In the genomic region with DNA sequence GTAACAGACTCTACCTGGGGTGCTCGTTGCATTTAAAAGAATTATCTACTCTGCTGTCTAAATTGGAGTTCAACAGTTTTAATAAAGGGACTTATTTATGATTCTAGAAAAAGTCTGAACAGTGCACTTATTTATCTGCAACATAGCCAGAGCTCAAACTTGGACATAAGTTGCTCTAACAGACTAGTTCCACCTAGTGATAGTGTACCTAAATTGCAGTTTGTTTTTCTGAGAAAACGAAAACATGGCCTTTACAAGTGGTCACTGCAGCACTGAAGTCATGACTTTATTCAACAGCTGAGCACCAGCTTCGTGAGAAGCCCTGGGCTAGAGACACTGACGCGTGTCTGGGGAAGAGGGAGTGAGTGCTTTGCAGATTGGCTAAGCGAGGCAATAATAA, we compare ENCODE assay signal across 17 cellular contexts.
DNase-seq lines count a peak whose midpoint lies in the region; ATAC-seq and TF ChIP-seq lines count a peak whose summit lies in the region.
"Had no signal": no experiment of that assay in that cellular context is flagged by ENCODE, and none has a peak within 500 bp of the region (broad histone marks: within the 10 kb centered on the region; RNA-seq: fewer than 3 reads in every experiment).

No MANE protein-coding gene starts in this region.

- H3K9me3 Mint-ChIP-seq in neural progenitor cell: no peaks in the 10 kb centered on the region
- H3K9me3 Mint-ChIP-seq: stimulated activated naive B cell treated with anti-CD40 and anti-IgM and Interleukin-4, amounts not matched to agents 10 μg/mL and 1 μg/mL and 100 μg/mL, for 72 hours had no signal

- H3K27me3 ChIP-seq in Loucy (ENCODE audit: insufficient read depth, low read length, poor library complexity, severe bottlenecking) (no peaks in the 10 kb centered on the region), endocrine pancreas (ENCODE audit: control insufficient read depth, insufficient read depth, low read length) (no peaks in the 10 kb centered on the region), neural progenitor cell (no peaks in the 10 kb centered on the region)

- H3K36me3 ChIP-seq in Loucy (ENCODE audit: insufficient read depth, low read length): no peaks in the 10 kb centered on the region
- H3K36me3 ChIP-seq in endocrine pancreas (ENCODE audit: control insufficient read depth, insufficient read depth, low read length): no peaks in the 10 kb centered on the region
- no peaks in the 10 kb centered on the region for H3K36me3 ChIP-seq in neural progenitor cell
- H3K36me3 ChIP-seq: HAP-1 had no signal

- H3K4me3 Mint-ChIP-seq in neural progenitor cell: no peak overlapping the region
- H3K4me3 Mint-ChIP-seq: stimulated activated naive B cell treated with anti-CD40 and anti-IgM and Interleukin-4, amounts not matched to agents 10 μg/mL and 1 μg/mL and 100 μg/mL, for 72 hours had no signal

- H3K79me2 ChIP-seq in Loucy (ENCODE audit: insufficient read depth, low read length) (no peaks in the 10 kb centered on the region), neural progenitor cell (ENCODE audit: low read depth) (no peaks in the 10 kb centered on the region)

- no peak overlapping the region for H3K27ac ChIP-seq in neural progenitor cell

- TF ChIP-seq CTCF in GM12872 (IDR thresholded peaks at IDR 0.05; ENCODE audit: insufficient read depth, low read depth, low read length) (peak; percentile 30; the same call in 2 of the 3 replicates), Loucy (conservative IDR thresholded peaks at IDR 0.05; ENCODE audit: low read length) (peak; percentile 29), neural progenitor cell (IDR thresholded peaks at IDR 0.05) (peak; percentile 29)

- H3K36me3 Mint-ChIP-seq in neural progenitor cell: no peaks in the 10 kb centered on the region
- H3K36me3 Mint-ChIP-seq: stimulated activated naive B cell treated with anti-CD40 and anti-IgM and Interleukin-4, amounts not matched to agents 10 μg/mL and 1 μg/mL and 100 μg/mL, for 72 hours had no signal

- H3K9me3 ChIP-seq in Loucy (ENCODE audit: insufficient read depth, low read depth, low read length) (no peaks in the 10 kb centered on the region), endocrine pancreas (ENCODE audit: control insufficient read depth, low read length) (no peaks in the 10 kb centered on the region), neural progenitor cell (ENCODE audit: low read depth) (peaks cover 5% of the 10 kb centered on the region)
- H3K9me3 ChIP-seq: HAP-1 had no signal

- peaks cover 2% of the 10 kb centered on the region for H3K27me3 Mint-ChIP-seq in neural progenitor cell (ENCODE audit: insufficient read depth, low read depth)

- H4K20me1 ChIP-seq in Loucy (ENCODE audit: insufficient read depth, low read length, poor library complexity, severe bottlenecking): no peaks in the 10 kb centered on the region
- no peaks in the 10 kb centered on the region for H4K20me1 ChIP-seq in neural progenitor cell (ENCODE audit: low read depth)

- H3K4me3 ChIP-seq in Loucy (ENCODE audit: low read length, poor library complexity, severe bottlenecking) (no peak overlapping the region), endocrine pancreas (ENCODE audit: control insufficient read depth, insufficient read depth, low read length) (peak overlapping the region; percentile 34), neural progenitor cell (no peak overlapping the region)
- H3K4me3 ChIP-seq: HAP-1 had no signal

- no peak for DNase-seq in neural progenitor cell (ENCODE audit: low spot score)
- DNase-seq in activated CD4-positive, alpha-beta T cell treated with anti-CD3 and anti-CD28 coated beads for 48 hours: no peak
- DNase-seq: activated CD4-positive, CD25-positive, alpha-beta regulatory T cell treated with anti-CD3 and anti-CD28 coated beads, Interleukin-2, amount 50 U/mL, for 72 hours; activated effector memory CD4-positive, alpha-beta T cell treated with Interleukin-2 at 50 U/mL for 16 hours; cortex of kidney; DND-41; NCI-H1436 treated with DMSO at 0.1 percent for 48 hours; stimulated activated CD4-positive, alpha-beta T cell treated with anti-CD3 and anti-CD28 coated beads, Interleukin-15, amount 100 ng/mL, for 24 hours; stimulated activated naive B cell treated with anti-CD40 and anti-IgM and Interleukin-4, amounts not matched to agents 10 μg/mL and 1 μg/mL and 100 μg/mL, for 72 hours had no signal

- peaks cover 25% of the 10 kb centered on the region for H3K4me1 Mint-ChIP-seq in neural progenitor cell
- H3K4me1 Mint-ChIP-seq: stimulated activated naive B cell treated with anti-CD40 and anti-IgM and Interleukin-4, amounts not matched to agents 10 μg/mL and 1 μg/mL and 100 μg/mL, for 72 hours had no signal

- H3K4me2 ChIP-seq in Loucy (ENCODE audit: low read depth, low read length, poor library complexity, severe bottlenecking): no peak overlapping the region
- H3K4me2 ChIP-seq in neural progenitor cell: no peak overlapping the region

- ATAC-seq in HG02571 (IDR thresholded peaks at IDR 0.05; ENCODE audit: unreplicated experiment) (no peak), GM19397 (IDR thresholded peaks at IDR 0.05; ENCODE audit: unreplicated experiment) (no peak), GM18519 (IDR thresholded peaks at IDR 0.05; ENCODE audit: low FRiP score, unreplicated experiment) (no peak)
- ATAC-seq: Right ventricle myocardium inferior; stimulated activated naive B cell treated with anti-CD40 and anti-IgM and Interleukin-4, amounts not matched to agents 10 μg/mL and 1 μg/mL and 100 μg/mL, for 72 hours had no signal

- no peaks in the 10 kb centered on the region for H3K9me2 ChIP-seq in Loucy (replicated peaks; ENCODE audit: low read depth, low read length)

- no peaks in the 10 kb centered on the region for H3K4me1 ChIP-seq in Loucy (ENCODE audit: insufficient read depth, low read length, poor library complexity, severe bottlenecking)
- H3K4me1 ChIP-seq in endocrine pancreas (ENCODE audit: control insufficient read depth, insufficient read depth, low read length): no peaks in the 10 kb centered on the region
- H3K4me1 ChIP-seq in neural progenitor cell: peaks cover 7% of the 10 kb centered on the region
- H3K4me1 ChIP-seq: HAP-1 had no signal

- no peak overlapping the region for H3K27ac Mint-ChIP-seq in neural progenitor cell
- H3K27ac Mint-ChIP-seq: stimulated activated naive B cell treated with anti-CD40 and anti-IgM and Interleukin-4, amounts not matched to agents 10 μg/mL and 1 μg/mL and 100 μg/mL, for 72 hours had no signal

- H3F3A ChIP-seq in Loucy (ENCODE audit: low read depth): no peaks in the 10 kb centered on the region
- H3F3A ChIP-seq in neural progenitor cell (ENCODE audit: low read depth): peaks cover 5% of the 10 kb centered on the region

- H3K9ac ChIP-seq in Loucy (ENCODE audit: low read depth, low read length, poor library complexity, severe bottlenecking): no peak overlapping the region
- no peak overlapping the region for H3K9ac ChIP-seq in endocrine pancreas (ENCODE audit: control insufficient read depth, insufficient read depth, low read length)
- H3K9ac ChIP-seq in neural progenitor cell: no peak overlapping the region

- no peak overlapping the region for H2AFZ ChIP-seq in Loucy (ENCODE audit: low read length)
- no peak overlapping the region for H2AFZ ChIP-seq in neural progenitor cell (replicated peaks)
